Comparison of ENCODE assay signal across 12 cellular contexts in the genomic region with DNA sequence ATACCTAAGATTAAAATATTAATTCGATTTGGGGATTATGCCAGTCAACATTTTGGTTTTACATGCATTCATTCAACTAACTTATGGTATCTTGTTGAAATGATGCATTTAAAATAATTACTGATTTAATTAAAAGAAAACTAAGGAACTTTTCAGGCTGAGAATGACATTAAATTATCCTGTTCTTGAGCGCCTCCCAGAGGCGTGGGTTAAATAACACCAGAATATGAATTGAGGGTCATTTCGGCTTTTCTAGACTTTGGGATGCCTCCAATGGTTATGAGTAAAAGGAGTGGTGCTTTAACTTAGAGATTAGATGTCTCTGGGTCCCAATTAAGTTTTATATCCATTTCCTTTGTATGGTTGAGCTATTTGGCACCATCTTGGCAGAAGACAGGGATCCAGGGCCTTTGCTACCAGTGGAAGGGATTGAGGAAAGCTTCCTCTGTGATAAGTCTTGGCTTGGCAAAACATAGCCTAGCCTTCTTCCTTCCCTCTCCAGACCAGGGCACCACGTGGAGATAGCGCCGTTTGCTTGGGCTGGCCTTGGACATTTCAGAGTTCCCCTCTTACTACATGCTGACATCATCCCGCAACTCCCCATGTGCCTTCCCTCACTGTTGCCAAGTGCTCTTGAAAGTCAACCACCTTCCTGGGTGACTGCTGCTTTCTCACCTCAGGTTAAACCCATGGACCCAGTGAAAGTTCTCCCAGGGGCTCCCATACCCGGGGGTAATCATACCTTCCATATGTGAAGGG. TPM values are rescaled to one million over a fixed set of nuclear protein-coding genes. Genes with fewer than 3 reads are reported as not detected.
DNase-seq lines count a peak whose midpoint lies in the region; ATAC-seq and TF ChIP-seq lines count a peak whose summit lies in the region.
"Had no signal": no experiment of that assay in that cellular context is flagged by ENCODE, and none has a peak within 500 bp of the region (broad histone marks: within the 10 kb centered on the region; RNA-seq: fewer than 3 reads in every experiment).

No MANE protein-coding gene starts in this region.

- no TSS peak for BruUV-seq in MCF 10A (replicated peaks; lab: Mats Ljungman, UMichigan)

- H3K9me3 ChIP-seq in breast epithelium (no peaks in the 10 kb centered on the region), endodermal cell (ENCODE audit: control insufficient read depth, low read length) (no peaks in the 10 kb centered on the region), vagina (no peaks in the 10 kb centered on the region), tibial artery (no peaks in the 10 kb centered on the region)
- H3K9me3 ChIP-seq: ascending aorta, right lobe of liver had no signal

- TF ChIP-seq CTCF in MCF 10A (IDR thresholded peaks at IDR 0.05; ENCODE audit: unreplicated experiment) (no peak), breast epithelium (IDR thresholded peaks at IDR 0.05) (no peak), endodermal cell (conservative IDR thresholded peaks at IDR 0.05) (peak; percentile 66), vagina (IDR thresholded peaks at IDR 0.05) (no peak), tibial artery (IDR thresholded peaks at IDR 0.05) (no peak)

- TF ChIP-seq POLR2A in breast epithelium (IDR thresholded peaks at IDR 0.05) (no peak), vagina (IDR thresholded peaks at IDR 0.05) (no peak)

- no peak for ATAC-seq in GM19463 (IDR thresholded peaks at IDR 0.05; ENCODE audit: unreplicated experiment)
- ATAC-seq: right lobe of liver had no signal

- H3K27ac Mint-ChIP-seq in MCF 10A (ENCODE audit: low read depth, unreplicated experiment) (peak overlapping the region; percentile 63), endodermal cell (no peak overlapping the region)

- CTCF ChIA-PET in MCF 10A (lab: Yijun Ruan, JAX) = interaction anchor here (1.1 kb wide), 1 partner anchor 11 kb away, joined by 3 read pairs; no protein-coding TSS in a partner anchor

- POLR2A ChIA-PET in MCF 10A (lab: Yijun Ruan, JAX) = no interaction called here

- H3K36me3 ChIP-seq in breast epithelium (no peaks in the 10 kb centered on the region), endodermal cell (ENCODE audit: control insufficient read depth, insufficient read depth, low read length) (no peaks in the 10 kb centered on the region), vagina (no peaks in the 10 kb centered on the region), tibial artery (no peaks in the 10 kb centered on the region)
- H3K36me3 ChIP-seq: ascending aorta, HAP-1, right lobe of liver had no signal

- H3K4me3 ChIP-seq in breast epithelium (no peak overlapping the region), endodermal cell (ENCODE audit: low read length) (no peak overlapping the region), vagina (no peak overlapping the region), tibial artery (no peak overlapping the region)
- H3K4me3 ChIP-seq: ascending aorta, HAP-1, right lobe of liver had no signal

- intact Hi-C loops in MCF 10A (cut with micrococcal nuclease) = no loop called here
- intact Hi-C loops in breast epithelium (cut with DNase I; ENCODE audit: low total_unique reads) = no loop called here
- intact Hi-C loops in vagina (cut with DNase I) = loop anchor here (5.0 kb wide), 1 partner anchor 521 kb away; no protein-coding TSS in a partner anchor
- intact Hi-C loops in tibial artery (cut with DNase I; ENCODE audit: low total_unique reads) = no loop called here

- H3K9me3 Mint-ChIP-seq in MCF 10A (ENCODE audit: unreplicated experiment) (no peaks in the 10 kb centered on the region), endodermal cell (no peaks in the 10 kb centered on the region)

- DNase-seq in MCF 10A (ENCODE audit: unreplicated experiment) = peak; percentile 16
- no peak for DNase-seq in breast epithelium (ENCODE audit: low spot score in 2 of 2)
- DNase-seq in NCI-H69 (lab: John Stamatoyannopoulos, UW) = peak; percentile 5
- no peak for DNase-seq in endodermal cell
- DNase-seq in vagina (ENCODE audit: extremely low spot score in 2 of 2) = peak; percentile 70 to 72
- no peak for DNase-seq in tibial artery
- DNase-seq in activated CD8-positive, alpha-beta memory T cell treated with anti-CD3 and anti-CD28 coated beads for 24 hours = no peak
- DNase-seq: NCI-H748 treated with DMSO at 0.1 percent for 48 hours, right lobe of liver had no signal

- H3K4me1 Mint-ChIP-seq in MCF 10A (ENCODE audit: insufficient read depth, unreplicated experiment) (no peaks in the 10 kb centered on the region), endodermal cell (peaks cover 36% of the 10 kb centered on the region)

- peaks cover 6% of the 10 kb centered on the region for H3K36me3 Mint-ChIP-seq in MCF 10A (ENCODE audit: insufficient read depth, unreplicated experiment)
- no peaks in the 10 kb centered on the region for H3K36me3 Mint-ChIP-seq in endodermal cell (ENCODE audit: low read depth)

- no peak overlapping the region for H3K9ac ChIP-seq in endodermal cell (ENCODE audit: extremely low read depth, low read length, poor library complexity, severe bottlenecking)

- H3K27ac ChIP-seq in breast epithelium (no peak overlapping the region), endodermal cell (ENCODE audit: low read depth, low read length) (no peak overlapping the region), vagina (no peak overlapping the region), tibial artery (no peak overlapping the region)
- H3K27ac ChIP-seq: ascending aorta, right lobe of liver had no signal

- H3K27me3 Mint-ChIP-seq in MCF 10A (ENCODE audit: insufficient read depth, unreplicated experiment) (peaks cover 20% of the 10 kb centered on the region), endodermal cell (ENCODE audit: insufficient read depth) (peaks cover 29% of the 10 kb centered on the region)

- H3K4me1 ChIP-seq in breast epithelium (no peaks in the 10 kb centered on the region), endodermal cell (ENCODE audit: control insufficient read depth, insufficient read depth, low read length) (peaks cover 5% of the 10 kb centered on the region), vagina (no peaks in the 10 kb centered on the region), tibial artery (no peaks in the 10 kb centered on the region)
- H3K4me1 ChIP-seq: ascending aorta, right lobe of liver had no signal

- H3K4me3 Mint-ChIP-seq in MCF 10A (ENCODE audit: unreplicated experiment) (no peak overlapping the region), endodermal cell (no peak overlapping the region)

- H3K27me3 ChIP-seq in breast epithelium (no peaks in the 10 kb centered on the region), endodermal cell (ENCODE audit: control insufficient read depth, insufficient read depth, low read length, poor library complexity, severe bottlenecking) (no peaks in the 10 kb centered on the region), vagina (no peaks in the 10 kb centered on the region), tibial artery (no peaks in the 10 kb centered on the region)
- H3K27me3 ChIP-seq: ascending aorta, right lobe of liver had no signal

- 87 to 94% methylated on average over 3 to 9 of the region's 9 CpGs for WGBS in endodermal cell (ENCODE audit: insufficient coverage in 1 of 2, insufficient read length in 1 of 2), 2 experiments

RNA-seq across cellular contexts. Expression of gene GNAS, which starts 28.7 kb away (rescaled TPM):
- 629 and 715 TPM in 2 replicates for total RNA-seq in MCF 10A (2022)
- total RNA-seq in breast epithelium = 100 to 1,000 TPM; 448 to 714 (median 570) TPM
- total RNA-seq in endodermal cell = 1,000 to 10,000 TPM; 1,246 to 1,267 TPM
- polyA plus RNA-seq in endodermal cell (2013, experiment 1 of 2) = 1,275 TPM
- 1,251 TPM for polyA plus RNA-seq in endodermal cell (2013, experiment 2 of 2)
- total RNA-seq in vagina = 875 TPM

RNA-seq across cellular contexts. Expression of gene GNAS-AS1, which starts 30.5 kb away (rescaled TPM):
- total RNA-seq in MCF 10A (2022) (1.6 and 2.2 TPM in 2 replicates), breast epithelium (1 to 10 TPM in 1 of 3 donors, under 1 TPM in 2; 0.48 to 1.5 (median 0.98) TPM), endodermal cell (1 to 10 TPM; 9.3 to 9.7 TPM), vagina (not detected)
- 3.9 TPM for polyA plus RNA-seq in endodermal cell (2013, experiment 1 of 2)
- polyA plus RNA-seq in endodermal cell (2013, experiment 2 of 2) = 2.5 TPM
- total RNA-seq: ascending aorta had no signal

Comparison
In these comparisons a context has a peak if more than half of its experiments do, and no peak if none do; other contexts are left out.
1. DNase-seq: peak in MCF 10A (single experiment), NCI-H69 (single experiment) and vagina (2 of 2); none in breast epithelium (0 of 2), endodermal cell (single experiment), tibial artery (0 of 2) and activated CD8-positive, alpha-beta memory T cell treated with anti-CD3 and anti-CD28 coated beads for 24 hours (single experiment).